In genomic region chr6:52574709-52575489, GRCh38 we compare ENCODE assay signal across 8 cellular contexts. TPM values are rescaled to one million over a fixed set of nuclear protein-coding genes. Genes with fewer than 3 reads are reported as not detected.
DNase-seq lines count a peak whose midpoint lies in the region; ATAC-seq and TF ChIP-seq lines count a peak whose summit lies in the region.

No MANE protein-coding gene starts in this region.

- H3K27me3 Mint-ChIP-seq in CD4-positive, alpha-beta T cell = no peaks in the 10 kb centered on the region

- peak overlapping the region; percentile 89 for H3K4me3 ChIP-seq in HUES64 (ENCODE audit: low read length)
- peak overlapping the region; percentile 73 for H3K4me3 ChIP-seq in epithelial cell of esophagus (ENCODE audit: low read length)
- H3K4me3 ChIP-seq in retinal pigment epithelial cell (ENCODE audit: low read length) = peak overlapping the region; percentile 85
- H3K4me3 ChIP-seq in WERI-Rb-1 (ENCODE audit: low read depth, low read length) = no peak overlapping the region

- H3K36me3 ChIP-seq in HUES64 (ENCODE audit: insufficient read depth, low read length) (no peaks in the 10 kb centered on the region), WERI-Rb-1 (peaks cover 10% of the 10 kb centered on the region)

- CTCF ChIA-PET in CD4-positive, alpha-beta T cell (lab: Charles Lee) = interaction anchor here (1.0 to 2.9 kb wide), 5 partner anchors 8 to 289 kb away, joined by 4 to 14 read pairs (median 5); partner anchors contain the start of genes EFHC1 and MCM3

- no peaks in the 10 kb centered on the region for H3K27me3 ChIP-seq in CD4-positive, alpha-beta T cell (ENCODE audit: control insufficient read depth, insufficient read depth, low read length)
- H3K27me3 ChIP-seq in HUES64 (ENCODE audit: insufficient read depth, low read length) = no peaks in the 10 kb centered on the region
- H3K27me3 ChIP-seq in WERI-Rb-1 (ENCODE audit: insufficient read depth, low read depth, severe bottlenecking) = no peaks in the 10 kb centered on the region

- DNase-seq in CD4-positive, alpha-beta T cell = peak; percentile 33 to 69 (median 43)
- peak; percentile 48 to 63 for DNase-seq in activated CD4-positive, alpha-beta T cell treated with anti-CD3 and anti-CD28 coated beads, Interleukin-2, amount 50 U/mL, for 48 hours
- DNase-seq in epithelial cell of esophagus (ENCODE audit: low read depth) = no peak
- DNase-seq in retinal pigment epithelial cell (ENCODE audit: low read depth) = no peak
- no peak for DNase-seq in WERI-Rb-1
- no peak for DNase-seq in substantia nigra (lab: John Stamatoyannopoulos, UW)

- ATAC-seq in CD4-positive, alpha-beta T cell (ENCODE audit: poor library complexity) = peak; percentile 72
- ATAC-seq in GM21515 (IDR thresholded peaks at IDR 0.05; ENCODE audit: unreplicated experiment) = peak; percentile 46

- no peaks in the 10 kb centered on the region for H3K36me3 Mint-ChIP-seq in CD4-positive, alpha-beta T cell (ENCODE audit: low read depth)

- H3K9ac ChIP-seq in HUES64 (ENCODE audit: low read depth, low read length) = no peak overlapping the region

- peak overlapping the region; percentile 86 for H3K4me3 Mint-ChIP-seq in CD4-positive, alpha-beta T cell

- POLR2A ChIA-PET in CD4-positive, alpha-beta T cell (lab: Charles Lee) = interaction anchor here (0.6 to 4.0 kb wide), 6 partner anchors 8 to 1074 kb away, joined by 3 to 26 read pairs (median 6); partner anchors contain the start of genes EFHC1 and MCM3

- H3K4me1 ChIP-seq in HUES64 (ENCODE audit: insufficient read depth, low read length) = peaks cover 52% of the 10 kb centered on the region

- peaks cover 67% of the 10 kb centered on the region for H3K4me1 Mint-ChIP-seq in CD4-positive, alpha-beta T cell (ENCODE audit: low read depth)

- WGBS in HUES64 = 52% methylated on average over 13 of the region's 13 CpGs

- H3K9me3 ChIP-seq in CD4-positive, alpha-beta T cell (ENCODE audit: control insufficient read depth, low read length) = no peaks in the 10 kb centered on the region
- H3K9me3 ChIP-seq in HUES64 (ENCODE audit: insufficient read depth, low read depth, low read length) = no peaks in the 10 kb centered on the region
- H3K9me3 ChIP-seq in WERI-Rb-1 (ENCODE audit: severe bottlenecking) = peaks cover 5% of the 10 kb centered on the region

- peak overlapping the region; percentile 39 for H3K27ac ChIP-seq in CD4-positive, alpha-beta T cell (ENCODE audit: low read depth, low read length)
- H3K27ac ChIP-seq in HUES64 (ENCODE audit: low read depth, low read length) (no peak overlapping the region), WERI-Rb-1 (no peak overlapping the region), substantia nigra (ENCODE audit: low read depth, low read length, poor library complexity, severe bottlenecking) (no peak overlapping the region)

- no peak for TF ChIP-seq CTCF in CD4-positive, alpha-beta T cell (IDR thresholded peaks at IDR 0.05)
- TF ChIP-seq CTCF in epithelial cell of esophagus (IDR thresholded peaks at IDR 0.05; ENCODE audit: insufficient read depth, low read depth, low read length, missing control alignments) (no peak), retinal pigment epithelial cell (conservative IDR thresholded peaks at IDR 0.05; ENCODE audit: low read depth, low read length) (no peak), WERI-Rb-1 (IDR thresholded peaks at IDR 0.05; ENCODE audit: low read depth, low read length) (no peak)

- intact Hi-C loops in CD4-positive, alpha-beta T cell (cut with DNase I, micrococcal nuclease) = loop anchor here (2.0 to 10.0 kb wide), 6 partner anchors 77 to 972 kb away; partner anchors contain the start of genes EFHC1 (in 1 of the 2), GCLC (in 1 of the 2) and GSTA4 (in 1 of the 2)

- H3K27ac Mint-ChIP-seq in CD4-positive, alpha-beta T cell = peak overlapping the region; percentile 86

- H3K9me3 Mint-ChIP-seq in CD4-positive, alpha-beta T cell = no peaks in the 10 kb centered on the region

RNA-seq across cellular contexts. Expression of gene TRAM2, which starts 2.0 kb away (rescaled TPM):
- 1 to 10 TPM; 7.1 to 7.6 TPM for total RNA-seq in CD4-positive, alpha-beta T cell
- 11.9 TPM for polyA plus RNA-seq in HUES64 (2013, experiment 1 of 2)
- 11.2 TPM for polyA plus RNA-seq in HUES64 (2013, experiment 2 of 2)

Comparison
In these comparisons a context has a peak if more than half of its experiments do, and no peak if none do; other contexts are left out.
1. DNase-seq: peak in CD4-positive, alpha-beta T cell (10 of 10) and activated CD4-positive, alpha-beta T cell treated with anti-CD3 and anti-CD28 coated beads, Interleukin-2, amount 50 U/mL, for 48 hours (2 of 2); none in epithelial cell of esophagus (single experiment), retinal pigment epithelial cell (single experiment), WERI-Rb-1 (single experiment) and substantia nigra (0 of 49).